In the genomic region with DNA sequence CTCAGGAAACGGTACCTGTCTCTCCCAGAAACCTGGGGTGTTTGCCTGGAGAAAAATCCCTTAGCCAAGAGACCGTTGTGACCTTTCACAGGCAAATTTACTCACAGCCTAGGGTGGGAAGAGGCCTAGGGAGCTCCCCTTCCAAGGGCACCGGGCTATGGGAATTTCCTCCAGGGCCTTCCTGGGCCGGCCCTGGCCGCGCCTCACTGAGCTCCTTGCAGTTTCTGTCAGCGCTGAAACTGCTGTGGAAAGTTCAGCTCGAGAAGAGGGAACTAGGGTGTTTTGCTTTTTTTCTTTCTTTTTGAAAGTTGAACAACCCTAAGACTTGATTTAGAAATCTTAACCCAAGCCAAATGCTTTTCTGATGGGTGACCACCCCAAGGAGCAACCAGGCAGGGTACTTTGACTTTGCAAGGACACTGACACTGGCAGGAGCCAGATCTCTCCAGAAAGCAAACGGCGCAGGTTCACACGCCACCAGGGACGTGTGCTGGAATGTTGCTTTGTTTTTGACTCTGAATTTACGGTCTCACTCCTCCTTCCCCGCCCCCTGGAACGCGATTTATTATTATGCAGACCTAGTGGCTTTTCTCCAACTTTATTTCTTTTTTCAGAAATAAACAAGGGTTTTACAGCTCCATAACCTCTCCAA, we compare ENCODE assay signal across 8 cellular contexts.
DNase-seq lines count a peak whose midpoint lies in the region; ATAC-seq, FAIRE-seq and TF ChIP-seq lines count a peak whose summit lies in the region.

No MANE protein-coding gene starts in this region.

- no peak for TF ChIP-seq POLR2A in GM12878 (IDR thresholded peaks at IDR 0.05; ENCODE audit: low read depth, low read length)

- H3K4me1 ChIP-seq in GM12878 (ENCODE audit: control insufficient read depth, insufficient read depth, low read length) (peaks cover 42% of the 10 kb centered on the region), tibial artery (peaks cover 0 to 28% (median 13%) of the 10 kb centered on the region in 4 donors)
- H3K4me1 ChIP-seq in CD8-positive, alpha-beta memory T cell (ENCODE audit: insufficient read depth, low read length): peaks cover 1% of the 10 kb centered on the region

- in situ Hi-C loops in GM12878 (cut with MboI): no loop called here

- H3K4me3 Mint-ChIP-seq in CD8-positive, alpha-beta memory T cell: no peak overlapping the region

- H3K4me3 ChIP-seq in GM12878 (peak overlapping the region; percentile 62), tibial artery (peak overlapping the region; percentile 4 to 23)
- no peak overlapping the region for H3K4me3 ChIP-seq in CD8-positive, alpha-beta memory T cell (ENCODE audit: low read length)

- H4K20me1 ChIP-seq in GM12878 (ENCODE audit: control insufficient read depth, insufficient read depth): no peaks in the 10 kb centered on the region

- peak overlapping the region; percentile 69 for H3K4me2 ChIP-seq in GM12878 (ENCODE audit: control insufficient read depth, insufficient read depth)

- BruUV-seq in GM12878 (replicated peaks; lab: Mats Ljungman, UMichigan): no TSS peak

- peak overlapping the region; percentile 61 for H3K9ac ChIP-seq in GM12878 (ENCODE audit: control insufficient read depth, insufficient read depth, low read length)

- RAD21 ChIA-PET in GM12878 (lab: Charles Lee; ENCODE audit: unreplicated experiment): interaction anchor here (0.9 to 2.9 kb wide), 29 partner anchors 8 to 686 kb away, joined by 3 to 34 read pairs (median 5); partner anchors contain the start of gene JUN

- H3K9me3 Mint-ChIP-seq in CD8-positive, alpha-beta memory T cell: no peaks in the 10 kb centered on the region

- intact Hi-C loops in GM12878 (cut with micrococcal nuclease; ENCODE audit: unreplicated experiment): loop anchor here (10.0 kb wide), 1 partner anchor 131 kb away; no protein-coding TSS in a partner anchor
- intact Hi-C loops in tibial artery (cut with DNase I; ENCODE audit: low total_unique reads): no loop called here

- no peak overlapping the region for H3K27ac Mint-ChIP-seq in CD8-positive, alpha-beta memory T cell

- TF ChIP-seq EP300 in GM12878 (IDR thresholded peaks at IDR 0.05; ENCODE audit: borderline replicate concordance in 1 of 2, control insufficient read depth in 1 of 2, low read depth in 2 of 2, low read length in 2 of 2): 0 out of 4 replicates have a peak, but pooled peaks of 1 of the 2 experiments have one; percentile 34

- H3K9me3 ChIP-seq in GM12878 (replicated peaks; ENCODE audit: control insufficient read depth, insufficient read depth, low read length) (no peaks in the 10 kb centered on the region; the same call in 2 of the 3 replicates), tibial artery (no peaks in the 10 kb centered on the region)
- H3K9me3 ChIP-seq in CD8-positive, alpha-beta memory T cell (ENCODE audit: low read length): no peaks in the 10 kb centered on the region

- CTCF ChIA-PET in GM12878 (lab: Yijun Ruan, JAX): interaction anchor here (0.8 to 2.3 kb wide), 11 partner anchors 8 to 685 kb away, joined by 3 to 10 read pairs (median 4); no protein-coding TSS in a partner anchor
- CTCF ChIA-PET in CD8-positive, alpha-beta memory T cell (lab: Charles Lee): no interaction called here

- POLR2A ChIA-PET in GM12878 (lab: Charles Lee): interaction anchor here (1.0 to 3.1 kb wide), 8 partner anchors 8 to 232 kb away, joined by 3 to 22 read pairs (median 6); no protein-coding TSS in a partner anchor
- POLR2A ChIA-PET in CD8-positive, alpha-beta memory T cell (lab: Charles Lee): no interaction called here

- SMC1A ChIA-PET in GM12878 (lab: Charles Lee; ENCODE audit: uncharacterized antibody, unreplicated experiment): interaction anchor here (0.6 to 6.4 kb wide), 36 partner anchors 8 to 695 kb away, joined by 3 to 61 read pairs (median 4); partner anchors contain the start of gene JUN

- H3K27me3 ChIP-seq in GM12878 (replicated peaks in 1 of 2; ENCODE audit: control insufficient read depth in 2 of 2, insufficient read depth in 2 of 2, low read length in 1 of 2): no peaks in the 10 kb centered on the region
- no peaks in the 10 kb centered on the region for H3K27me3 ChIP-seq in layer of hippocampus (ENCODE audit: control insufficient read depth, insufficient read depth, low read length)
- no peaks in the 10 kb centered on the region for H3K27me3 ChIP-seq in tibial artery
- H3K27me3 ChIP-seq in CD8-positive, alpha-beta memory T cell (ENCODE audit: insufficient read depth, low read length, poor library complexity, severe bottlenecking): no peaks in the 10 kb centered on the region

- no peak for TF ChIP-seq CTCF in GM12878 (IDR thresholded peaks at IDR 0.05 in 2 of 3, conservative IDR thresholded peaks at IDR 0.05 in 1 of 3; ENCODE audit: control insufficient read depth in 2 of 3, extremely low read depth in 1 of 3, insufficient read depth in 1 of 3, low read depth in 3 of 3, low read length in 3 of 3)
- no peak for TF ChIP-seq CTCF in tibial artery (IDR thresholded peaks at IDR 0.05)

- H3K27ac ChIP-seq in GM12878 (ENCODE audit: control insufficient read depth, insufficient read depth): peak overlapping the region; percentile 84
- peak overlapping the region; percentile 75 for H3K27ac ChIP-seq in layer of hippocampus (ENCODE audit: low read depth, low read length)
- peak overlapping the region; percentile 84 to 85 for H3K27ac ChIP-seq in tibial artery
- H3K27ac ChIP-seq in CD8-positive, alpha-beta memory T cell (ENCODE audit: low read depth, low read length): no peak overlapping the region

- H3K4me1 Mint-ChIP-seq in CD8-positive, alpha-beta memory T cell: peaks cover 5 to 24% (median 13%) of the 10 kb centered on the region in 3 donors

- H3K36me3 ChIP-seq in GM12878 (ENCODE audit: control insufficient read depth in 2 of 2, insufficient read depth in 2 of 2, low read length in 1 of 2): no peaks in the 10 kb centered on the region
- H3K36me3 ChIP-seq in tibial artery: no peaks in the 10 kb centered on the region
- H3K36me3 ChIP-seq in CD8-positive, alpha-beta memory T cell (ENCODE audit: insufficient read depth, low read length): no peaks in the 10 kb centered on the region

- no peaks in the 10 kb centered on the region for H3K79me2 ChIP-seq in GM12878 (ENCODE audit: control insufficient read depth, insufficient read depth, low read length)

- no peak for TF ChIP-seq RAD21 in GM12878 (IDR thresholded peaks at IDR 0.05; ENCODE audit: insufficient read depth, low read depth, low read length)

- peak; percentile 58 for ATAC-seq in GM19324 (IDR thresholded peaks at IDR 0.05; ENCODE audit: low FRiP score, unreplicated experiment)
- ATAC-seq in HG03064 (IDR thresholded peaks at IDR 0.05; ENCODE audit: low read depth, unreplicated experiment): peak; percentile 54
- peak; percentile 84 for ATAC-seq in GM12878

- no peak for FAIRE-seq in GM12878 (lab: Jason Lieb, UNC)

- H2AFZ ChIP-seq in GM12878 (ENCODE audit: control insufficient read depth, low read depth, low read length): peak overlapping the region; percentile 67

- WGBS in GM12878 (ENCODE audit: insufficient coverage, insufficient replicate concordance, low lambda C conversion rate, missing lambda C conversion rate): 2% methylated on average over 16 of the region's 16 CpGs

- DNase-seq in GM12878 (ENCODE audit: low read depth, low spot score): no peak
- peak; percentile 49 to 71 for DNase-seq in tibial artery
- no peak for DNase-seq in NCI-H2227 treated with DMSO at 0.1 percent for 48 hours (lab: John Stamatoyannopoulos, UW)
- DNase-seq in SIG-M5 (lab: John Stamatoyannopoulos, UW): no peak
- no peak for DNase-seq in CD8-positive, alpha-beta memory T cell

- H3K27me3 Mint-ChIP-seq in CD8-positive, alpha-beta memory T cell: no peaks in the 10 kb centered on the region

- peaks cover 0 to 3% (median 2%) of the 10 kb centered on the region in 3 donors for H3K36me3 Mint-ChIP-seq in CD8-positive, alpha-beta memory T cell

TF ChIP-seq in GM12878, 131 proteins besides CTCF, POLR2A, EP300 and RAD21 (continues in another document):
- TF ChIP-seq IKZF2 (IDR thresholded peaks at IDR 0.05): peak; percentile 96 to 97
- TF ChIP-seq TARDBP (IDR thresholded peaks at IDR 0.05; ENCODE audit: borderline replicate concordance): no peak
- TF ChIP-seq ATF7 (IDR thresholded peaks at IDR 0.05; ENCODE audit: low read depth): 0 out of 2 replicates have a peak, but pooled peaks have one; percentile 39
- peak; percentile 44; the same call in 1 of the 2 replicates for TF ChIP-seq RUNX3 (IDR thresholded peaks at IDR 0.05; ENCODE audit: low read length)
- peak; percentile 75 for TF ChIP-seq PAX5 (IDR thresholded peaks at IDR 0.05; ENCODE audit: borderline replicate concordance, low read depth, low read length)
- TF ChIP-seq CHD1 (IDR thresholded peaks at IDR 0.05; ENCODE audit: low read depth, low read length): no peak
- 0 out of 2 replicates have a peak, but pooled peaks have one; percentile 55 for TF ChIP-seq CBX5 (IDR thresholded peaks at IDR 0.05; ENCODE audit: low read depth)
- TF ChIP-seq PML (IDR thresholded peaks at IDR 0.05; ENCODE audit: low read length): peak; percentile 57; the same call in 1 of the 2 replicates
- peak; percentile 54 for TF ChIP-seq JUNB (IDR thresholded peaks at IDR 0.05)
- TF ChIP-seq CEBPB (IDR thresholded peaks at IDR 0.05; ENCODE audit: borderline replicate concordance in 1 of 2, low read depth in 2 of 2, low read length in 2 of 2): 0 out of 4 replicates have a peak, but pooled peaks of 1 of the 2 experiments have one; percentile 33
- 0 out of 2 replicates have a peak, but pooled peaks have one; percentile 5 for TF ChIP-seq TCF12 (IDR thresholded peaks at IDR 0.05; ENCODE audit: low read depth, low read length)
- TF ChIP-seq BACH1 (IDR thresholded peaks at IDR 0.05; ENCODE audit: borderline replicate concordance): peak; percentile 28; the same call in 1 of the 2 replicates
- TF ChIP-seq, protein P1, sequence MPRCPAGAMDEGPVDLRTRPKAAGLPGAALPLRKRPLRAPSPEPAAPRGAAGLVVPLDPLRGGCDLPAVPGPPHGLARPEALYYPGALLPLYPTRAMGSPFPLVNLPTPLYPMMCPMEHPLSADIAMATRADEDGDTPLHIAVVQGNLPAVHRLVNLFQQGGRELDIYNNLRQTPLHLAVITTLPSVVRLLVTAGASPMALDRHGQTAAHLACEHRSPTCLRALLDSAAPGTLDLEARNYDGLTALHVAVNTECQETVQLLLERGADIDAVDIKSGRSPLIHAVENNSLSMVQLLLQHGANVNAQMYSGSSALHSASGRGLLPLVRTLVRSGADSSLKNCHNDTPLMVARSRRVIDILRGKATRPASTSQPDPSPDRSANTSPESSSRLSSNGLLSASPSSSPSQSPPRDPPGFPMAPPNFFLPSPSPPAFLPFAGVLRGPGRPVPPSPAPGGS (IDR thresholded peaks at IDR 0.05; ENCODE audit: borderline replicate concordance, insufficient read depth, low read depth, low read length, poor library complexity, severe bottlenecking): peak; percentile 65
- TF ChIP-seq NFIC (IDR thresholded peaks at IDR 0.05; ENCODE audit: low read depth, low read length): peak; percentile 81

Comparison
In these comparisons a context has a peak if more than half of its experiments do, and no peak if none do; other contexts are left out.
1. DNase-seq: peak in tibial artery (2 of 2); none in GM12878 (single experiment), NCI-H2227 treated with DMSO at 0.1 percent for 48 hours (single experiment), SIG-M5 (single experiment) and CD8-positive, alpha-beta memory T cell (0 of 5).
2. Peak in every context shown above with its lines, with median percentiles within 50 percentile points of each other: ATAC-seq.